Comparison of ENCODE assay signal across 7 cellular contexts in the genomic region with DNA sequence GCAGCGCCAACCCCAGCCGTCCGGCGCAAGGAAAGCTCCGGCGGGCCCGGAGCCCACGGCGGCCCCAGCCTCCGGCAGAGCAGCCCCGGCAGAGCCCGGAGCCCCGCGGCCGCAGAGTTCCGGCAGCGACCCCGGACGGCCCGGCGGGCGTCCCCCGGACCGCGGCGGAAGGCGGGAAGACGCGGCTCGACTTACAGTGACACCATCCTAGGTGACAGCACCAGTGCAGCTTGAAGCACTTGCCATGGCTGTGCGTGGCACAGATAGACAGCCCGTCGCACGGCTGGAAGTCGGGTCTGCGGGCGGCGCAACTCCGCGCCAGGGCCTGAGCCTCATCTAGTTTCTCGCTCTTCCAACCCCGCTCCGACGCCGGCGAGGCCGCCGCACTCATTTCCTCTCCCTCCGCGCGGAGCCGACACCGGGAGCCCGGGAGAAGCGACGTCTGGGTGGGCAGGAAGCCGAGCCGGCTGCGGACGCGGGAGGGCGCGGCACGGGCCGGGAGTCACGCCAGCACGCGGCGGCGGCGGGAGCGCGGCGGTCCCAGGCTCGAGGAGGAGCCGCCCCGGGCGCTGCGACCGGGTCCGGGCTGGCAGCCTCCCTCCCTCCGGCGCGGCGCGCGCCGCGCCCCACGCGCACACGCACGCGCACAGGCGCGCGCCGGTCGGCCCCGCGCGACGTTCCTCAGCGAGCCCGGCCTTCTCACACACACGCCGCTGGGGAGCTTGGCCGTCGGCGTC. TPM values are rescaled to one million over a fixed set of nuclear protein-coding genes. Genes with fewer than 3 reads are reported as not detected.
A peak's percentile ranks its signal among the peaks of the same experiment; 100 is the strongest.
DNase-seq lines count a peak whose midpoint lies in the region; ATAC-seq and TF ChIP-seq lines count a peak whose summit lies in the region.

A gene with protein sequence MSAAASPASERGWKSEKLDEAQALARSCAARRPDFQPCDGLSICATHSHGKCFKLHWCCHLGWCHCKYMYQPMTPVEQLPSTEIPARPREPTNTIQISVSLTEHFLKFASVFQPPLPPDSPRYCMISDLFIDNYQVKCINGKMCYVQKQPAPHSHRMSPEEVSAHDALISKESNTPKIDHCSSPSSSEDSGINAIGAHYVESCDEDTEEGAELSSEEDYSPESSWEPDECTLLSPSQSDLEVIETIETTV (minus strand): TSS at position 628 of the 737 bp plus-strand sequence. CDS start 237 bp downstream, at position 391.

- H3K9ac ChIP-seq in NT2/D1 (ENCODE audit: insufficient read length, low read depth) (peak within 1 kb of the TSS; percentile 83), rectal smooth muscle tissue (ENCODE audit: low read length) (peak within 1 kb of the TSS; percentile 66)

- H3K36me3 Mint-ChIP-seq in MCF 10A (ENCODE audit: insufficient read depth, unreplicated experiment): no peaks in the 10 kb centered on the region

- intact Hi-C loops in MCF 10A (cut with micrococcal nuclease): no loop called here

- no peak for TF ChIP-seq CTCF in MCF 10A (IDR thresholded peaks at IDR 0.05; ENCODE audit: unreplicated experiment)

- no peaks in the 10 kb centered on the region for H3K4me1 Mint-ChIP-seq in MCF 10A (ENCODE audit: insufficient read depth, unreplicated experiment)

- POLR2A ChIA-PET in MCF 10A (lab: Yijun Ruan, JAX): no interaction called here

- CTCF ChIA-PET in MCF 10A (lab: Yijun Ruan, JAX): interaction anchor here (1.0 kb wide), 1 partner anchor 161 kb away, joined by 3 read pairs; no protein-coding TSS in a partner anchor

- no peak within 1 kb of the TSS for H3K4me3 Mint-ChIP-seq in MCF 10A (ENCODE audit: unreplicated experiment)

- H3K36me3 ChIP-seq in NT2/D1 (ENCODE audit: insufficient read depth, insufficient read length, low read length) (no peaks in the 10 kb centered on the region), rectal smooth muscle tissue (ENCODE audit: control insufficient read depth, insufficient read depth, low read length) (no peaks in the 10 kb centered on the region)

- peak; percentile 43 for ATAC-seq in HG02610 (IDR thresholded peaks at IDR 0.05; ENCODE audit: unreplicated experiment)

- peaks cover 17% of the 10 kb centered on the region for H3K27me3 Mint-ChIP-seq in MCF 10A (ENCODE audit: insufficient read depth, unreplicated experiment)

- H3K9me3 ChIP-seq in NT2/D1 (ENCODE audit: insufficient read depth, low read length): no peaks in the 10 kb centered on the region

- no peaks in the 10 kb centered on the region for H3K9me3 Mint-ChIP-seq in MCF 10A (ENCODE audit: unreplicated experiment)

- H3K27me3 ChIP-seq in NT2/D1 (ENCODE audit: insufficient read depth, insufficient read length) (peaks cover 44% of the 10 kb centered on the region), rectal smooth muscle tissue (ENCODE audit: control insufficient read depth, insufficient read depth, low read length) (no peaks in the 10 kb centered on the region)

- peaks cover 5% of the 10 kb centered on the region for H3K4me1 ChIP-seq in NT2/D1 (ENCODE audit: insufficient read depth, insufficient read length)
- peaks cover 13% of the 10 kb centered on the region for H3K4me1 ChIP-seq in rectal smooth muscle tissue (ENCODE audit: control insufficient read depth, insufficient read depth, low read length)

- H3K4me3 ChIP-seq in NT2/D1 (ENCODE audit: insufficient read length, low read depth) (peak within 1 kb of the TSS; percentile 63), iPS-11a (ENCODE audit: low read depth, low read length) (peak within 1 kb of the TSS; percentile 54), rectal smooth muscle tissue (ENCODE audit: low read length) (peak within 1 kb of the TSS; percentile 90)

- BruUV-seq in MCF 10A (replicated peaks; lab: Mats Ljungman, UMichigan): no TSS peak

- DNase-seq in EL: peak; percentile 57
- peak; percentile 33 for DNase-seq in NT2/D1 (ENCODE audit: low read depth, low spot score)
- DNase-seq in MCF 10A (ENCODE audit: unreplicated experiment): peak; percentile 12
- no peak for DNase-seq in NCI-H1048 (lab: John Stamatoyannopoulos, UW)

- H3K27ac Mint-ChIP-seq in MCF 10A (ENCODE audit: low read depth, unreplicated experiment): no peak within 1 kb of the TSS

- H3K27ac ChIP-seq in rectal smooth muscle tissue (ENCODE audit: low read depth, low read length): peak within 1 kb of the TSS; percentile 86

RNA-seq across cellular contexts. Expression of the gene that starts here (rescaled TPM):
- not detected in 2 replicates for total RNA-seq in MCF 10A (2022)

Comparison
In these comparisons a context has a peak if more than half of its experiments do, and no peak if none do; other contexts are left out.
1. Peak in DNase-seq in MCF 10A; RNA of the gene not detected or under 1 TPM.